Comparison of ENCODE assay signal across 8 cellular contexts in genomic region chr14:91060472-91061308, GRCh38. TPM values are rescaled to one million over a fixed set of nuclear protein-coding genes. Genes with fewer than 3 reads are reported as not detected.
A peak's percentile ranks its signal among the peaks of the same experiment; 100 is the strongest.
DNase-seq lines count a peak whose midpoint lies in the region; ATAC-seq and TF ChIP-seq lines count a peak whose summit lies in the region.

RPS6KA5 (minus strand) TSS chr14:91060641; CDS start chr14:91060434, 207 bp downstream.

- peak within 1 kb of the TSS; percentile 93 for H2AFZ ChIP-seq in mammary epithelial cell (ENCODE audit: low read depth, low read length)

- H3K27ac ChIP-seq in WERI-Rb-1 (peak within 1 kb of the TSS; percentile 99), mammary epithelial cell (ENCODE audit: insufficient read depth, low read depth, low read length) (peak within 1 kb of the TSS; percentile 93), iPS-20b (ENCODE audit: low read length) (no peak within 1 kb of the TSS), skin epidermis (peak within 1 kb of the TSS; percentile 77 to 95 (median 91))

- ATAC-seq in GM18873 (IDR thresholded peaks at IDR 0.05; ENCODE audit: low FRiP score, unreplicated experiment), result peak; percentile 87
- peak; percentile 82 for ATAC-seq in HG03139 (IDR thresholded peaks at IDR 0.05; ENCODE audit: unreplicated experiment)

- H3K9ac ChIP-seq in mammary epithelial cell (ENCODE audit: insufficient read depth, low read length) (peak within 1 kb of the TSS; percentile 90), iPS-20b (ENCODE audit: low read depth, low read length) (peak within 1 kb of the TSS; percentile 79; the same call in 1 of the 2 replicates)

- no peaks in the 10 kb centered on the region for H4K20me1 ChIP-seq in mammary epithelial cell (ENCODE audit: insufficient read depth, low read length)

- H3K36me3 ChIP-seq in WERI-Rb-1 (peaks cover 3% of the 10 kb centered on the region), mammary epithelial cell (ENCODE audit: insufficient read depth, low read length) (no peaks in the 10 kb centered on the region), iPS-20b (ENCODE audit: insufficient read depth, low read depth, low read length) (no peaks in the 10 kb centered on the region)

- under 1% methylated on average over 22 of the region's 69 CpGs for WGBS in mammary epithelial cell (ENCODE audit: low coverage, missing lambda C conversion rate)

- dilution Hi-C loops in mammary epithelial cell (cut with HindIII; ENCODE audit: low sequenced_read_pairs), result loop anchor here (5.0 kb wide), 1 partner anchor 57 kb away; no protein-coding TSS in a partner anchor

- no peak for TF ChIP-seq CTCF in WERI-Rb-1 (IDR thresholded peaks at IDR 0.05; ENCODE audit: low read depth, low read length)
- no peak for TF ChIP-seq CTCF in mammary epithelial cell (conservative IDR thresholded peaks at IDR 0.05 in 1 of 2, IDR thresholded peaks at IDR 0.05 in 1 of 2; ENCODE audit: extremely low read depth in 1 of 2, insufficient read depth in 1 of 2, low read depth in 1 of 2, low read length in 2 of 2)

- H3K4me2 ChIP-seq in mammary epithelial cell (ENCODE audit: insufficient read depth, low read depth, low read length), result peak within 1 kb of the TSS; percentile 98

- H3K4me1 ChIP-seq in mammary epithelial cell (ENCODE audit: insufficient read depth, low read length) (peaks cover 22% of the 10 kb centered on the region), iPS-20b (ENCODE audit: insufficient read depth, low read length) (no peaks in the 10 kb centered on the region)

- in situ Hi-C loops in ACHN (cut with HindIII; ENCODE audit: low pct_ligation_motif_present, low pct_unique_long_range_greater_than_20kb, low sequenced_read_pairs), result no loop called here
- in situ Hi-C loops in mammary epithelial cell (cut with MboI; ENCODE audit: low sequenced_read_pairs in 2 of 2), result loop anchor here in 1 of 2 donors (5.0 kb wide), 1 partner anchor 82 kb away; no protein-coding TSS in a partner anchor

- CTCF ChIA-PET in mammary epithelial cell (lab: Charles Lee; ENCODE audit: low non-redundant PET), result interaction anchor here (0.5 to 1.2 kb wide), 3 partner anchors 79 to 158 kb away, joined by 4 to 6 read pairs (median 5); no protein-coding TSS in a partner anchor

- DNase-seq in ACHN, result peak; percentile 99
- peak; percentile 100 for DNase-seq in NCI-H2227 (lab: John Stamatoyannopoulos, UW; ENCODE audit: unreplicated experiment)
- peak; percentile 100 for DNase-seq in WERI-Rb-1
- peak; percentile 100 for DNase-seq in mammary epithelial cell

- H3K27me3 ChIP-seq in WERI-Rb-1 (ENCODE audit: insufficient read depth, low read depth, severe bottlenecking), result no peaks in the 10 kb centered on the region
- H3K27me3 ChIP-seq in mammary epithelial cell (ENCODE audit: insufficient read depth, low read length), result no peaks in the 10 kb centered on the region
- no peaks in the 10 kb centered on the region for H3K27me3 ChIP-seq in iPS-20b (ENCODE audit: insufficient read depth, low read length)

- BruUV-seq in mammary epithelial cell (replicated peaks; lab: Mats Ljungman, UMichigan), result no TSS peak

- intact Hi-C loops in mammary epithelial cell (cut with micrococcal nuclease), result loop anchor here (1.0 to 5.0 kb wide), 4 partner anchors 53 to 157 kb away; partner anchors contain the start of gene DGLUCY

- no peaks in the 10 kb centered on the region for H3K9me3 ChIP-seq in WERI-Rb-1 (ENCODE audit: severe bottlenecking)
- no peaks in the 10 kb centered on the region for H3K9me3 ChIP-seq in mammary epithelial cell (replicated peaks; ENCODE audit: insufficient read depth, low read length)
- no peaks in the 10 kb centered on the region for H3K9me3 ChIP-seq in iPS-20b (ENCODE audit: insufficient read depth, low read depth, low read length)

- H3K79me2 ChIP-seq in mammary epithelial cell (ENCODE audit: insufficient read depth, low read length), result peaks cover 4% of the 10 kb centered on the region

- peak within 1 kb of the TSS; percentile 94 for H3K4me3 ChIP-seq in WERI-Rb-1 (ENCODE audit: low read depth, low read length)
- peak within 1 kb of the TSS; percentile 92 to 94 (median 93) for H3K4me3 ChIP-seq in mammary epithelial cell (replicated peaks in 1 of 3; ENCODE audit: insufficient read depth in 1 of 3, low read depth in 2 of 3, low read length in 3 of 3)
- peak within 1 kb of the TSS; percentile 81 for H3K4me3 ChIP-seq in iPS-20b (ENCODE audit: low read length)
- H3K4me3 ChIP-seq in skin epidermis, result peak within 1 kb of the TSS; percentile 66 to 96 (median 86)

RNA-seq across cellular contexts. Expression of gene RPS6KA5, which starts in this region (rescaled TPM):
- total RNA-seq in mammary epithelial cell, result 10 to 100 TPM in 1 of 2 donors, 1 to 10 TPM in 1; 4.8 to 10.9 TPM
- 3.1 TPM for polyA plus RNA-seq in mammary epithelial cell
- polyA minus RNA-seq in mammary epithelial cell, result 1.4 TPM
